20 cellular contexts compared by ENCODE assay signal in genomic region chrX:85993539-85994197, GRCh38. TPM values are rescaled to one million over a fixed set of nuclear protein-coding genes. Genes with fewer than 3 reads are reported as not detected.
A peak's percentile ranks its signal among the peaks of the same experiment; 100 is the strongest.
DNase-seq lines count a peak whose midpoint lies in the region; ATAC-seq and TF ChIP-seq lines count a peak whose summit lies in the region.
"Had no signal": no experiment of that assay in that cellular context is flagged by ENCODE, and none has a peak within 500 bp of the region (broad histone marks: within the 10 kb centered on the region; RNA-seq: fewer than 3 reads in every experiment).

No MANE protein-coding gene starts in this region.

- H3K4me1 ChIP-seq in BE2C: peaks cover 6% of the 10 kb centered on the region; the same call in 1 of the 2 replicates
- H3K4me1 ChIP-seq in GM23248 (ENCODE audit: insufficient read depth): peaks cover 29% of the 10 kb centered on the region
- H3K4me1 ChIP-seq in foreskin keratinocyte: no peaks in the 10 kb centered on the region
- H3K4me1 ChIP-seq: Caco-2 had no signal

- H3K9me3 Mint-ChIP-seq in stimulated activated naive B cell treated with anti-CD40 and anti-IgM and Interleukin-4, amounts not matched to agents 10 μg/mL and 1 μg/mL and 100 μg/mL, for 72 hours: peaks cover 0 to 3% of the 10 kb centered on the region in 2 donors
- H3K9me3 Mint-ChIP-seq: activated CD4-positive, alpha-beta memory T cell treated with anti-CD3 and anti-CD28 coated beads, Interleukin-2, amount 10 ng/mL, durations not matched to agents 7 days and 5 days; natural killer cell had no signal

- no peak for TF ChIP-seq CTCF in BE2C (IDR thresholded peaks at IDR 0.05; ENCODE audit: low read depth, low read length)
- no peak for TF ChIP-seq CTCF in foreskin keratinocyte (conservative IDR thresholded peaks at IDR 0.05)

- H3K27me3 Mint-ChIP-seq in stimulated activated naive B cell treated with anti-CD40 and anti-IgM and Interleukin-4, amounts not matched to agents 10 μg/mL and 1 μg/mL and 100 μg/mL, for 72 hours: no peaks in the 10 kb centered on the region
- H3K27me3 Mint-ChIP-seq: activated CD4-positive, alpha-beta memory T cell treated with anti-CD3 and anti-CD28 coated beads, Interleukin-2, amount 10 ng/mL, durations not matched to agents 7 days and 5 days; activated naive CD8-positive, alpha-beta T cell treated with anti-CD3 and anti-CD28 coated beads, Interleukin-2, amount 10 ng/mL, durations not matched to agents 7 days and 5 days had no signal

- H3K9ac ChIP-seq in GM23248: no peak overlapping the region

- H3K9me3 ChIP-seq in BE2C: no peaks in the 10 kb centered on the region
- H3K9me3 ChIP-seq in GM23248 (ENCODE audit: low read depth): no peaks in the 10 kb centered on the region
- H3K9me3 ChIP-seq: Caco-2 had no signal

- 42 to 63% methylated on average over 2 of the region's 2 CpGs for WGBS in GM23248 (ENCODE audit: low coverage in 1 of 2, low lambda C conversion rate in 2 of 2, missing lambda C conversion rate in 2 of 2), 2 experiments

- H3K4me1 Mint-ChIP-seq in stimulated activated naive B cell treated with anti-CD40 and anti-IgM and Interleukin-4, amounts not matched to agents 10 μg/mL and 1 μg/mL and 100 μg/mL, for 72 hours: peaks cover 14 to 32% of the 10 kb centered on the region in 2 donors

- no peaks in the 10 kb centered on the region for H3K9me2 ChIP-seq in GM23248 (ENCODE audit: insufficient read depth)

- ATAC-seq in SK-N-SH treated with all-trans-retinoic acid at 6 μM for 48 hours (peak; percentile 85), foreskin keratinocyte (peak; percentile 36), HG03469 (IDR thresholded peaks at IDR 0.05; ENCODE audit: unreplicated experiment) (no peak)
- no peak for ATAC-seq in stimulated activated naive B cell treated with anti-CD40 and anti-IgM and Interleukin-4, amounts not matched to agents 10 μg/mL and 1 μg/mL and 100 μg/mL, for 72 hours (replicated peaks)
- ATAC-seq: GM12878, WTC11 had no signal

- peaks cover 23% of the 10 kb centered on the region for H3F3A ChIP-seq in GM23248 (ENCODE audit: insufficient read depth)

- H3K27me3 ChIP-seq in BE2C (no peaks in the 10 kb centered on the region), GM23248 (replicated peaks; ENCODE audit: insufficient read depth) (no peaks in the 10 kb centered on the region), foreskin keratinocyte (no peaks in the 10 kb centered on the region)
- H3K27me3 ChIP-seq: heart left ventricle had no signal

- H3K36me3 ChIP-seq in BE2C: no peaks in the 10 kb centered on the region
- no peaks in the 10 kb centered on the region for H3K36me3 ChIP-seq in GM23248 (ENCODE audit: low read depth)
- H3K36me3 ChIP-seq: heart left ventricle had no signal

- no peak overlapping the region for H3K4me3 Mint-ChIP-seq in stimulated activated naive B cell treated with anti-CD40 and anti-IgM and Interleukin-4, amounts not matched to agents 10 μg/mL and 1 μg/mL and 100 μg/mL, for 72 hours
- H3K4me3 Mint-ChIP-seq: activated CD4-positive, alpha-beta memory T cell treated with anti-CD3 and anti-CD28 coated beads, Interleukin-2, amount 10 ng/mL, durations not matched to agents 7 days and 5 days; activated naive CD8-positive, alpha-beta T cell treated with anti-CD3 and anti-CD28 coated beads, Interleukin-2, amount 10 ng/mL, durations not matched to agents 7 days and 5 days; natural killer cell had no signal

- H4K20me1 ChIP-seq in GM23248 (ENCODE audit: insufficient read depth): peaks cover 4% of the 10 kb centered on the region

- no peak overlapping the region for H2AFZ ChIP-seq in GM23248

- peaks cover 47% of the 10 kb centered on the region for H3K79me2 ChIP-seq in GM23248 (ENCODE audit: insufficient read depth)

- DNase-seq in BE2C (no peak), GM23248 (peak; percentile 52), foreskin keratinocyte (no peak), NCI-H2196 (lab: John Stamatoyannopoulos, UW; ENCODE audit: unreplicated experiment) (no peak), G401 (ENCODE audit: low spot score) (no peak)
- no peak for DNase-seq in stimulated activated naive B cell treated with anti-CD40 and anti-IgM and Interleukin-4, amounts not matched to agents 10 μg/mL and 1 μg/mL and 100 μg/mL, for 72 hours
- DNase-seq: activated CD4-positive, alpha-beta memory T cell treated with anti-CD3 and anti-CD28 coated beads, Interleukin-2, amount 10 ng/mL, durations not matched to agents 7 days and 5 days; activated naive CD8-positive, alpha-beta T cell treated with anti-CD3 and anti-CD28 coated beads, Interleukin-2, amount 10 ng/mL, durations not matched to agents 7 days and 5 days; activated T-cell treated with anti-CD3 and anti-CD28 coated beads, Interleukin-2, amount 50 U/mL, for 48 hours; Caco-2; GF-D8; heart left ventricle; natural killer cell; NK-92 treated with Interleukin-12 subunit alpha and Interleukin-12 subunit beta, amount 100 ng/mL, for 24 hours; posterior cingulate gyrus; RPMI8226 had no signal

- H3K4me2 ChIP-seq in GM23248 (ENCODE audit: unreplicated experiment): peak overlapping the region; percentile 16

- H3K36me3 Mint-ChIP-seq in stimulated activated naive B cell treated with anti-CD40 and anti-IgM and Interleukin-4, amounts not matched to agents 10 μg/mL and 1 μg/mL and 100 μg/mL, for 72 hours: peaks cover 3 to 5% of the 10 kb centered on the region in 2 donors
- H3K36me3 Mint-ChIP-seq: natural killer cell had no signal

- no peak overlapping the region for H3K27ac Mint-ChIP-seq in stimulated activated naive B cell treated with anti-CD40 and anti-IgM and Interleukin-4, amounts not matched to agents 10 μg/mL and 1 μg/mL and 100 μg/mL, for 72 hours
- H3K27ac Mint-ChIP-seq: activated CD4-positive, alpha-beta memory T cell treated with anti-CD3 and anti-CD28 coated beads, Interleukin-2, amount 10 ng/mL, durations not matched to agents 7 days and 5 days; activated naive CD8-positive, alpha-beta T cell treated with anti-CD3 and anti-CD28 coated beads, Interleukin-2, amount 10 ng/mL, durations not matched to agents 7 days and 5 days had no signal

- no peak overlapping the region for H3K27ac ChIP-seq in GM23248
- H3K27ac ChIP-seq in foreskin keratinocyte: no peak overlapping the region
- H3K27ac ChIP-seq: heart left ventricle had no signal

- H3K4me3 ChIP-seq in BE2C (ENCODE audit: low read depth, low read length) (peak overlapping the region; percentile 27), GM23248 (no peak overlapping the region)
- H3K4me3 ChIP-seq: GM12878, heart left ventricle had no signal

- in situ Hi-C loops in GM23248 (cut with MboI) (no loop called here), G401 (cut with HindIII; ENCODE audit: low sequenced_read_pairs) (no loop called here)

TF ChIP-seq in SK-N-SH treated with all-trans-retinoic acid at 6 μM for 48 hours, 23 proteins besides CTCF, POLR2A, EP300 and RAD21:
- TF ChIP-seq ZNF8 (CRISPR knock-in tag; IDR thresholded peaks at IDR 0.05) (no peak), ISL1 (CRISPR knock-in tag; IDR thresholded peaks at IDR 0.05) (peak; percentile 77)

RNA-seq across cellular contexts. Expression of gene CHM, which starts 53.7 kb away (rescaled TPM):
- 4.3 TPM for polyA plus RNA-seq in BE2C (2012; ENCODE audit: insufficient read depth, insufficient read length, low read depth)
- 19.8 and 22.5 TPM in 2 replicates for total RNA-seq in GM23248 (2014; rRNA removed; shearing (Covaris generic))
- polyA plus RNA-seq in GM23248 (2016; fragmentation: Nextera tagmentation; extraction: Ambion mirVana) (13.4 and 15.2 TPM in 2 replicates), foreskin keratinocyte (6.3 and 6.8 TPM in 2 replicates)
- 14.4 and 15.3 TPM in 2 replicates for total RNA-seq in foreskin keratinocyte
- total RNA-seq in G401 (2014; rRNA removed; shearing (Covaris generic)): 13.9 and 30.8 TPM in 2 replicates

Comparison
In these comparisons a context has a peak if more than half of its experiments do, and no peak if none do; other contexts are left out.
1. ATAC-seq: peak in SK-N-SH treated with all-trans-retinoic acid at 6 μM for 48 hours (single experiment) and foreskin keratinocyte (single experiment); none in HG03469 (single experiment) and stimulated activated naive B cell treated with anti-CD40 and anti-IgM and Interleukin-4, amounts not matched to agents 10 μg/mL and 1 μg/mL and 100 μg/mL, for 72 hours (0 of 2).